1 cellular context compared by ENCODE assay signal in the genomic region with DNA sequence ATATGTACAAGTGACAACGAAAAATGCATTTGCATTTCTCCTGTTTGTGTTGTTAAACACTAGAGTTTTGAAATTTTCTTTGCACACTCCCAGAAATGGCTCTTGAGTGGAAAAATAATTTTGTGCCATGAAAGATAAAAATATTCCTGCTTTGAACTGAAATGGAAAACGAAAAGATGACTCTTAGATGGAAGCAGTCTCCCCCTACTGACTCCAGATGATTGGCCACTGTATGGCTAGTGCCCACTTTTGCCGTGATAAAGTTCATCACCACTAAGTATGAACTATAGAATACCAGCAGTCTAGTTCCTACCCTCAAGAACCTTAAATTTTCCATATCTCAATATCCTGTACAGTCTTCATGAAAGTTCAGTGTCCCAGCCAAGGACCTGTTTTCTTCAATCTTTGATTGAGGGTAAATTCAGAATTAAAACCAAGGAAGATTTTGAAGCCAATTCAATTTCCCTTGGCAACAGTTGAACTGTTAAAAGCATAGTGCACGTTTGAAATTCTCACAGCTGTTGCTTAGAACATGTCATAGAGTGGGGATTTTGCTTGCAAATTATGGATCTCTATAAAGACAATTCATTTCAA.
TF ChIP-seq lines count a peak whose summit lies in the region.

No MANE protein-coding gene starts in this region.

TF ChIP-seq in K562, 482 proteins besides CTCF, POLR2A, EP300 and RAD21 (continued from another document):
- no peak for TF ChIP-seq USF2 (CRISPR knock-in tag; IDR thresholded peaks at IDR 0.05)
